Comparison of ENCODE assay signal across 12 cellular contexts in genomic region chr3:177836671-177837070, GRCh38.
DNase-seq lines count a peak whose midpoint lies in the region; ATAC-seq and TF ChIP-seq lines count a peak whose summit lies in the region.
"Had no signal": no experiment of that assay in that cellular context is flagged by ENCODE, and none has a peak within 500 bp of the region (broad histone marks: within the 10 kb centered on the region; RNA-seq: fewer than 3 reads in every experiment).

No MANE protein-coding gene starts in this region.

- H2AFZ ChIP-seq in parathyroid adenoma (peak overlapping the region; percentile 69), Karpas-422 (ENCODE audit: low read length) (no peak overlapping the region)

- DNase-seq in LHCN-M2 (ENCODE audit: low read depth) (peak; percentile 75), NCI-H82 (lab: John Stamatoyannopoulos, UW) (peak; percentile 93), esophagus muscularis mucosa (ENCODE audit: extremely low spot score) (no peak), NCI-H526 (lab: John Stamatoyannopoulos, UW) (no peak), Karpas-422 (no peak)
- DNase-seq in activated CD4-positive, alpha-beta T cell treated with anti-CD3 and anti-CD28 coated beads for 48 hours: no peak
- DNase-seq: CD4-positive, alpha-beta memory T cell; hippocampal formation; naive thymus-derived CD4-positive, alpha-beta T cell had no signal

- H3K36me3 ChIP-seq in esophagus muscularis mucosa: no peaks in the 10 kb centered on the region
- no peaks in the 10 kb centered on the region for H3K36me3 ChIP-seq in parathyroid adenoma (ENCODE audit: control insufficient read depth, insufficient read depth, low read length)
- H3K36me3 ChIP-seq in Karpas-422 (ENCODE audit: insufficient read depth, low read length): no peaks in the 10 kb centered on the region

- H3K27me3 ChIP-seq in esophagus muscularis mucosa: no peaks in the 10 kb centered on the region
- H3K27me3 ChIP-seq in parathyroid adenoma (ENCODE audit: control insufficient read depth, insufficient read depth, low read length): no peaks in the 10 kb centered on the region
- no peaks in the 10 kb centered on the region for H3K27me3 ChIP-seq in Karpas-422 (ENCODE audit: low read length)

- TF ChIP-seq CTCF in esophagus muscularis mucosa (IDR thresholded peaks at IDR 0.05): no peak
- TF ChIP-seq CTCF in parathyroid adenoma (IDR thresholded peaks at IDR 0.05): no peak

- H4K20me1 ChIP-seq in Karpas-422 (ENCODE audit: insufficient read depth, low read depth, low read length): no peaks in the 10 kb centered on the region

- H3K4me1 ChIP-seq in esophagus muscularis mucosa: peaks cover 13 to 65% (median 58%) of the 10 kb centered on the region in 4 donors
- peaks cover 22% of the 10 kb centered on the region for H3K4me1 ChIP-seq in parathyroid adenoma
- peaks cover 5% of the 10 kb centered on the region; the same call in 1 of the 2 replicates for H3K4me1 ChIP-seq in Karpas-422 (ENCODE audit: low read length)

- intact Hi-C loops in esophagus muscularis mucosa (cut with DNase I): loop anchor here (10.0 kb wide), 1 partner anchor 472 kb away; no protein-coding TSS in a partner anchor

- TF ChIP-seq POLR2A in esophagus muscularis mucosa (IDR thresholded peaks at IDR 0.05; ENCODE audit: low read depth): no peak

- H3K4me3 ChIP-seq in esophagus muscularis mucosa (no peak overlapping the region), parathyroid adenoma (ENCODE audit: low read depth, low read length) (no peak overlapping the region), Karpas-422 (ENCODE audit: low read length) (no peak overlapping the region)
- H3K4me3 ChIP-seq: coronary artery had no signal

- TF ChIP-seq EP300 in esophagus muscularis mucosa (IDR thresholded peaks at IDR 0.05): no peak

- no peaks in the 10 kb centered on the region for H3K9me3 ChIP-seq in esophagus muscularis mucosa
- no peaks in the 10 kb centered on the region for H3K9me3 ChIP-seq in parathyroid adenoma (ENCODE audit: control insufficient read depth, low read length)
- no peaks in the 10 kb centered on the region for H3K9me3 ChIP-seq in Karpas-422 (ENCODE audit: low read length)

- H3K27ac ChIP-seq in esophagus muscularis mucosa (replicated peaks in 1 of 4): peak overlapping the region; percentile 60 to 71 (median 67)
- peak overlapping the region; percentile 68 for H3K27ac ChIP-seq in parathyroid adenoma
- no peak overlapping the region for H3K27ac ChIP-seq in Karpas-422 (ENCODE audit: low read length)

- WGBS in esophagus muscularis mucosa: 55% methylated on average over 5 of the region's 5 CpGs

- no peaks in the 10 kb centered on the region for H3K9me2 ChIP-seq in Karpas-422 (replicated peaks; ENCODE audit: insufficient read depth, low read length)

- H3K79me2 ChIP-seq in parathyroid adenoma (no peaks in the 10 kb centered on the region), Karpas-422 (ENCODE audit: low read length) (no peaks in the 10 kb centered on the region)

- H3K9ac ChIP-seq in parathyroid adenoma: no peak overlapping the region
- no peak overlapping the region for H3K9ac ChIP-seq in Karpas-422 (ENCODE audit: low read length)

- ATAC-seq in HG02571 (IDR thresholded peaks at IDR 0.05; ENCODE audit: unreplicated experiment): no peak
- ATAC-seq: naive thymus-derived CD4-positive, alpha-beta T cell had no signal

- H3K4me2 ChIP-seq in parathyroid adenoma (ENCODE audit: low read length): no peak overlapping the region
- no peak overlapping the region for H3K4me2 ChIP-seq in Karpas-422 (ENCODE audit: low read depth, low read length, poor library complexity, severe bottlenecking)

Comparison
In these comparisons a context has a peak if more than half of its experiments do, and no peak if none do; other contexts are left out.
1. DNase-seq: peak in LHCN-M2 (single experiment) and NCI-H82 (single experiment); none in esophagus muscularis mucosa (single experiment), NCI-H526 (0 of 2), activated CD4-positive, alpha-beta T cell treated with anti-CD3 and anti-CD28 coated beads for 48 hours (single experiment) and Karpas-422 (single experiment).